ENCODE assay signal across 8 cellular contexts in the genomic region with DNA sequence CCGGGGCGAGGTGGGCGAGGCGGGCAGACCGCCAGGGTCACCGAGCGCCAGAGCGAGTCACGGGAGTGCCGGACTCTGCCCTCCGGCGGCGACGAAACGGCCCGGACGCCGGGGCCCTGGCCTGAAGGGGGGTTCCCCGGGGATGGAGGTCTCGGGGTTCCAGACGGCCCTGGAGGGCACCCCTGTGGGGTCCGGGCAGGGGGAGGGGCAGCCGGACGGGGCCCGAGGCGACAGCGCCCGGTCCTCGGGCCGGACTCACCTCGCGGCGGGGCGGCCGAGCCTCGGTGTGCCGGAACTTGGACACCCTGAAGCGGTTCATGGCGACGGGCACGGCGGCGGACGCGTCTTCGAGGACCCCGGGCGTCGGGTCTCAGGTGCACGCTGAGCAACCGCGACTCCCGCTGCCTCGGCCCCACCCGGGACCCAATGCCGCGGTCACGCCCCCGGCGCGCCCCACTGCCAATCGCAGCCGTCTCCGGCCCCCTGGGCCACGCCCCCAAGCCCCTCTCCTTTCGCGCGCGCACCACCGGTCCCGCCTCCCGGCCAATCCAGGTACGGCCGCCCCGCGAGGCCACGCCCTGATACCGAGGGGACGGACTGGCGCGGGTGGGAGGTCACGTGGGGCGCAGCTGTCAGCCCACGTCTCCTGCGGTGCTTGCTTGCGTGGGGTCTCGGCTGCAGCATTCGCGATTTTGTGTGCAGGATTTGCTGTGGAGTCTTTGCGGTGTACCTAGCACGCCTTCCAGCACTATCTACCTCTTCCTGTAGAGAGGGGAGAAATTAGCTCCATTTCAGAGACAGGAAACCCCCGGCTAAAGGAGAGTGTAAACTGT. TPM values are rescaled to one million over a fixed set of nuclear protein-coding genes. Genes with fewer than 3 reads are reported as not detected.
DNase-seq lines count a peak whose midpoint lies in the region; TF ChIP-seq lines count a peak whose summit lies in the region.

A gene (minus strand): TSS at position 397 of the 833 bp plus-strand sequence. CDS start 78 bp downstream, at position 319.

- TF ChIP-seq CTCF in fibroblast of the aortic adventitia (IDR thresholded peaks at IDR 0.05; ENCODE audit: insufficient read depth, low read length): no peak
- no peak for TF ChIP-seq CTCF in nephron progenitor cell (IDR thresholded peaks at IDR 0.05)

- H3K27me3 ChIP-seq in H7 (ENCODE audit: control insufficient read depth, insufficient read depth, low read length) (no peaks in the 10 kb centered on the region; the same call in 1 of the 2 replicates), MG63 (0 out of 2 replicates have a peak, but pooled peaks cover 4% of the 10 kb centered on the region)

- H3K9me3 Mint-ChIP-seq in nephron progenitor cell: no peaks in the 10 kb centered on the region
- no peaks in the 10 kb centered on the region for H3K9me3 Mint-ChIP-seq in stimulated activated naive CD8-positive, alpha-beta T cell treated with anti-CD3 and anti-CD28 coated beads, Interleukin-15, Interleukin-2, amounts not matched to agents 100 ng/mL and 50 ng/mL, for 24 hours

- H3K4me3 ChIP-seq in H7 (ENCODE audit: insufficient read depth, low read depth, low read length) (peak within 1 kb of the TSS; percentile 90), MG63 (peak within 1 kb of the TSS; percentile 73), fibroblast of the aortic adventitia (ENCODE audit: low read depth, low read length) (peak within 1 kb of the TSS; percentile 76)

- peak within 1 kb of the TSS; percentile 88 for H3K4me3 Mint-ChIP-seq in nephron progenitor cell
- peak within 1 kb of the TSS; percentile 92 for H3K4me3 Mint-ChIP-seq in stimulated activated naive CD8-positive, alpha-beta T cell treated with anti-CD3 and anti-CD28 coated beads, Interleukin-15, Interleukin-2, amounts not matched to agents 100 ng/mL and 50 ng/mL, for 24 hours

- TF ChIP-seq POLR2A in Raji (IDR thresholded peaks at IDR 0.05; ENCODE audit: insufficient read depth, low read depth, low read length): peak; percentile 89

- peaks cover 36% of the 10 kb centered on the region for H3K27me3 Mint-ChIP-seq in nephron progenitor cell (ENCODE audit: low read depth, poor library complexity)
- no peaks in the 10 kb centered on the region for H3K27me3 Mint-ChIP-seq in stimulated activated naive CD8-positive, alpha-beta T cell treated with anti-CD3 and anti-CD28 coated beads, Interleukin-15, Interleukin-2, amounts not matched to agents 100 ng/mL and 50 ng/mL, for 24 hours

- H3K36me3 ChIP-seq in H7 (replicated peaks; ENCODE audit: control insufficient read depth, insufficient read depth, low read length) (peaks cover 2% of the 10 kb centered on the region), MG63 (peaks cover 3% of the 10 kb centered on the region; the same call in 1 of the 2 replicates)

- H3K9me3 ChIP-seq in MG63: no peaks in the 10 kb centered on the region

- no peak within 1 kb of the TSS for H3K27ac Mint-ChIP-seq in nephron progenitor cell
- peak within 1 kb of the TSS; percentile 92 for H3K27ac Mint-ChIP-seq in stimulated activated naive CD8-positive, alpha-beta T cell treated with anti-CD3 and anti-CD28 coated beads, Interleukin-15, Interleukin-2, amounts not matched to agents 100 ng/mL and 50 ng/mL, for 24 hours

- peaks cover 19% of the 10 kb centered on the region for H3K4me1 Mint-ChIP-seq in nephron progenitor cell
- H3K4me1 Mint-ChIP-seq in stimulated activated naive CD8-positive, alpha-beta T cell treated with anti-CD3 and anti-CD28 coated beads, Interleukin-15, Interleukin-2, amounts not matched to agents 100 ng/mL and 50 ng/mL, for 24 hours (ENCODE audit: low read depth): peaks cover 37% of the 10 kb centered on the region

- H3K36me3 Mint-ChIP-seq in nephron progenitor cell (ENCODE audit: low read depth): no peaks in the 10 kb centered on the region
- H3K36me3 Mint-ChIP-seq in stimulated activated naive CD8-positive, alpha-beta T cell treated with anti-CD3 and anti-CD28 coated beads, Interleukin-15, Interleukin-2, amounts not matched to agents 100 ng/mL and 50 ng/mL, for 24 hours (ENCODE audit: low read depth): peaks cover 14% of the 10 kb centered on the region

- DNase-seq in ELF-1 (ENCODE audit: low read depth, low spot score) (peak; percentile 87), H7 (peak; percentile 99), MG63 (peak; percentile 96), fibroblast of the aortic adventitia (ENCODE audit: low read depth) (peak; percentile 74), nephron progenitor cell (peak; percentile 94)
- peak; percentile 99 for DNase-seq in activated effector memory CD4-positive, alpha-beta T cell treated with Interleukin-2 at 50 U/mL for 16 hours

RNA-seq across cellular contexts. Expression of the gene that starts here (rescaled TPM):
- 37.9 and 45.5 TPM in 2 replicates for total RNA-seq in H7 (2014; rRNA removed; shearing (Covaris generic))
- 7.5 and 9.2 TPM in 2 replicates for total RNA-seq in MG63 (2014; rRNA removed; shearing (Covaris generic); ENCODE audit: low replicate concordance)
- 16.7 and 26.7 TPM in 2 replicates for total RNA-seq in fibroblast of the aortic adventitia (ENCODE audit: low replicate concordance)

Comparison
In these comparisons a context has a peak if more than half of its experiments do, and no peak if none do; other contexts are left out.
1. Peak in every context shown above with its lines: DNase-seq and H3K4me3 ChIP-seq.